In the genomic region with DNA sequence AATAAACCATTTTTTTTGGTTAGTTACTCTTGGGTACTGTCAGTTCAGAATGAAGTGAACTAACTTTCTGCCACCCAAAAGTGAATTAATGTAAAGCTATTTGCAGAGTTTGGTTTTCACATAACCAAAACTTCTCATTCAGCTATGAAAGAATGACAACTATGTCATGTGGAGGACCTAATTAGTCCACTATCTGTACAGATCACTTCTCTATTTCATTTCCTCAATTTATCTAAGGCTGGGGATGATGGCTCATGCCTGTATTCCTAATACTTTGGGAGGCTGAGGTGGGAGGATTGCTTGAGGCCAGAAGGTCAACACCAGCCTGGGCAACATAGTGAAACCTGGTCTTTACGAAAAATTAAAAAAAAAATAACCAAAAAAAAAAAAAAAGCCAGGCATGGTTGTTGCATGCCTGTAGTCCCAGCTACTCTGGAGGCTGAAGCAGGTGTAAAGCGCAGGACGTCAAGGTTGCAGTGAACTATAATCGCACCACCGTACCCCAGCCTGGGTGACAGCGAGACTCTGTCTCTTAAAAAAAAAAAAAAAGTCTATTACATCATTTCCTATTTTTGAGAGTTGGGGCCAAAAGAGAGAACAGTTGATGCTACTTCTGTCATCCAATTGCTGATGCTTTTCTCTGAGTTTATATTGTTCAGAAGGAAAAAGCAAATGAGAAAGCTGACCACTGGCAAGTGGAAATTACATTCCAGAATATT, we compare ENCODE assay signal across 13 cellular contexts. TPM values are rescaled to one million over a fixed set of nuclear protein-coding genes. Genes with fewer than 3 reads are reported as not detected.
DNase-seq lines count a peak whose midpoint lies in the region; ATAC-seq, FAIRE-seq and TF ChIP-seq lines count a peak whose summit lies in the region.
"Had no signal": no experiment of that assay in that cellular context is flagged by ENCODE, and none has a peak within 500 bp of the region (broad histone marks: within the 10 kb centered on the region; RNA-seq: fewer than 3 reads in every experiment).

No MANE protein-coding gene starts in this region.

- CTCF ChIA-PET in activated B cell treated with CpG ODN at 0.5 μM for 24 hours (lab: Charles Lee) (interaction anchor here (1.0 to 2.0 kb wide), 4 partner anchors 9 to 38 kb away, joined by 3 to 9 read pairs (median 4); a partner anchor contains a TSS), Caco-2 (lab: Charles Lee) (no interaction called here)

- peak; percentile 88 for FAIRE-seq in GM12892 (lab: Jason Lieb, UNC)

- peak; percentile 40 for ATAC-seq in GM19468 (IDR thresholded peaks at IDR 0.05; ENCODE audit: extremely low read depth, unreplicated experiment)
- peak; percentile 45 for ATAC-seq in HG03378 (IDR thresholded peaks at IDR 0.05; ENCODE audit: unreplicated experiment)
- peak; percentile 90 for ATAC-seq in activated B cell treated with CpG ODN at 0.5 μM for 24 hours (ENCODE audit: low read depth)

- H3K27me3 Mint-ChIP-seq in activated B cell treated with CpG ODN at 0.5 μM for 24 hours (no peaks in the 10 kb centered on the region), Caco-2 (ENCODE audit: insufficient read depth, unreplicated experiment) (no peaks in the 10 kb centered on the region)

- no peak for TF ChIP-seq POLR2A in GM12892 (IDR thresholded peaks at IDR 0.05; ENCODE audit: low read depth, low read length)

- no peaks in the 10 kb centered on the region for H3K4me1 ChIP-seq in Caco-2
- H3K4me1 ChIP-seq: parathyroid adenoma, SJCRH30 had no signal

- no peak overlapping the region for H3K4me3 ChIP-seq in Caco-2 (ENCODE audit: low read depth, low read length)
- H3K4me3 ChIP-seq: SJCRH30 had no signal

- H3K36me3 Mint-ChIP-seq in activated B cell treated with CpG ODN at 0.5 μM for 24 hours (ENCODE audit: low read depth) (peaks cover 78% of the 10 kb centered on the region), Caco-2 (ENCODE audit: insufficient read depth, unreplicated experiment) (peaks cover 63% of the 10 kb centered on the region)

- no peaks in the 10 kb centered on the region for H3K36me3 ChIP-seq in Caco-2 (ENCODE audit: control insufficient read depth, insufficient read depth, low read length)

- intact Hi-C loops in activated B cell treated with CpG ODN at 0.5 μM for 24 hours (cut with micrococcal nuclease): loop anchor here (1.0 kb wide), 4 partner anchors 9 to 33 kb away; a partner anchor contains a TSS
- intact Hi-C loops in Caco-2 (cut with micrococcal nuclease; ENCODE audit: unreplicated experiment): no loop called here

- POLR2A ChIA-PET in activated B cell treated with CpG ODN at 0.5 μM for 24 hours (lab: Charles Lee): interaction anchor here (0.6 to 2.9 kb wide), 16 partner anchors 9 to 1230 kb away, joined by 3 to 80 read pairs (median 6); a partner anchor contains a TSS
- POLR2A ChIA-PET in Caco-2 (lab: Charles Lee): no interaction called here

- no TSS peak for BruUV-seq in Caco-2 (replicated peaks; lab: Mats Ljungman, UMichigan)

- DNase-seq in GM12892 (ENCODE audit: insufficient read length) (no peak), activated B cell treated with CpG ODN at 0.5 μM for 24 hours (no peak), occipital lobe (lab: John Stamatoyannopoulos, UW) (no peak), Caco-2 (no peak), foreskin melanocyte (no peak), mesenteric fat pad (ENCODE audit: low spot score) (no peak)
- DNase-seq: COR-L47, erythroblast, NCI-H2029, SJCRH30 had no signal

- H3K27ac Mint-ChIP-seq in activated B cell treated with CpG ODN at 0.5 μM for 24 hours (peak overlapping the region; percentile 85), Caco-2 (ENCODE audit: unreplicated experiment) (no peak overlapping the region)

- no peaks in the 10 kb centered on the region for H3K9me3 ChIP-seq in Caco-2
- H3K9me3 ChIP-seq: SJCRH30 had no signal

- TF ChIP-seq CTCF in activated B cell treated with CpG ODN at 0.5 μM for 24 hours (IDR thresholded peaks at IDR 0.05): no peak
- no peak for TF ChIP-seq CTCF in Caco-2 (IDR thresholded peaks at IDR 0.05; ENCODE audit: insufficient read depth in 1 of 2, low read depth in 1 of 2, low read length in 1 of 2, severe bottlenecking in 1 of 2, unreplicated experiment in 1 of 2)

- no peaks in the 10 kb centered on the region for H3K9me3 Mint-ChIP-seq in activated B cell treated with CpG ODN at 0.5 μM for 24 hours
- no peaks in the 10 kb centered on the region for H3K9me3 Mint-ChIP-seq in Caco-2 (ENCODE audit: unreplicated experiment)

- H3K27me3 ChIP-seq in Caco-2 (replicated peaks; ENCODE audit: control insufficient read depth, insufficient read depth, low read length): no peaks in the 10 kb centered on the region
- H3K27me3 ChIP-seq: SJCRH30 had no signal

- H3K4me3 Mint-ChIP-seq in activated B cell treated with CpG ODN at 0.5 μM for 24 hours: peak overlapping the region; percentile 62
- no peak overlapping the region for H3K4me3 Mint-ChIP-seq in Caco-2 (ENCODE audit: unreplicated experiment)

- H3K4me1 Mint-ChIP-seq in activated B cell treated with CpG ODN at 0.5 μM for 24 hours: peaks cover 28% of the 10 kb centered on the region
- H3K4me1 Mint-ChIP-seq in Caco-2 (ENCODE audit: low read depth, unreplicated experiment): no peaks in the 10 kb centered on the region

RNA-seq across cellular contexts. Expression of a gene that starts 8.7 kb away (rescaled TPM):
- 7.9 TPM for polyA plus RNA-seq in GM12892 (2012; ENCODE audit: missing spikeins)
- total RNA-seq in activated B cell treated with CpG ODN at 0.5 μM for 24 hours (19.2 and 19.7 TPM in 2 replicates), occipital lobe (7.0 TPM), Caco-2 (2022) (17.9 and 20.4 TPM in 2 replicates), mesenteric fat pad (18.0 TPM)

RNA-seq across cellular contexts. Expression of a gene that starts 9.1 kb away (rescaled TPM):
- polyA plus RNA-seq in GM12892 (2012; ENCODE audit: missing spikeins): 0.25 TPM
- total RNA-seq in activated B cell treated with CpG ODN at 0.5 μM for 24 hours: 0.11 and 0.20 TPM in 2 replicates
- not detected for total RNA-seq in occipital lobe
- total RNA-seq in Caco-2 (2022): 0.21 and 0.23 TPM in 2 replicates
- total RNA-seq in mesenteric fat pad: 0.22 TPM
- total RNA-seq: SJCRH30 had no signal

RNA-seq across cellular contexts. Expression of a gene that starts 15.4 kb away (rescaled TPM):
- 40.9 TPM for polyA plus RNA-seq in GM12892 (2012; ENCODE audit: missing spikeins)
- total RNA-seq in activated B cell treated with CpG ODN at 0.5 μM for 24 hours (26.1 and 27.9 TPM in 2 replicates), occipital lobe (24.0 TPM), Caco-2 (2022) (37.1 and 37.4 TPM in 2 replicates), mesenteric fat pad (17.9 TPM)

RNA-seq across cellular contexts. Expression of a gene that starts 17.0 kb away (rescaled TPM):
- 955 TPM for polyA plus RNA-seq in GM12892 (2012; ENCODE audit: missing spikeins)
- 601 and 656 TPM in 2 replicates for total RNA-seq in activated B cell treated with CpG ODN at 0.5 μM for 24 hours
- total RNA-seq in occipital lobe: 37.1 TPM
- 816 and 823 TPM in 2 replicates for total RNA-seq in Caco-2 (2022)
- 932 TPM for total RNA-seq in mesenteric fat pad

RNA-seq across cellular contexts. Expression of a gene that starts 17.7 kb away (rescaled TPM):
- polyA plus RNA-seq in GM12892 (2012; ENCODE audit: missing spikeins): 26.0 TPM
- total RNA-seq in activated B cell treated with CpG ODN at 0.5 μM for 24 hours (12.0 and 15.1 TPM in 2 replicates), occipital lobe (20.3 TPM), Caco-2 (2022) (25.3 and 26.9 TPM in 2 replicates), mesenteric fat pad (2.2 TPM)

Comparison
In these comparisons a context has a peak if more than half of its experiments do, and no peak if none do; other contexts are left out.
1. ATAC-seq: peak in every context shown above with its lines; median percentile 90 in activated B cell treated with CpG ODN at 0.5 μM for 24 hours; 45 in HG03378; 40 in GM19468.